ENCODE assay signal across 8 cellular contexts in the genomic region with DNA sequence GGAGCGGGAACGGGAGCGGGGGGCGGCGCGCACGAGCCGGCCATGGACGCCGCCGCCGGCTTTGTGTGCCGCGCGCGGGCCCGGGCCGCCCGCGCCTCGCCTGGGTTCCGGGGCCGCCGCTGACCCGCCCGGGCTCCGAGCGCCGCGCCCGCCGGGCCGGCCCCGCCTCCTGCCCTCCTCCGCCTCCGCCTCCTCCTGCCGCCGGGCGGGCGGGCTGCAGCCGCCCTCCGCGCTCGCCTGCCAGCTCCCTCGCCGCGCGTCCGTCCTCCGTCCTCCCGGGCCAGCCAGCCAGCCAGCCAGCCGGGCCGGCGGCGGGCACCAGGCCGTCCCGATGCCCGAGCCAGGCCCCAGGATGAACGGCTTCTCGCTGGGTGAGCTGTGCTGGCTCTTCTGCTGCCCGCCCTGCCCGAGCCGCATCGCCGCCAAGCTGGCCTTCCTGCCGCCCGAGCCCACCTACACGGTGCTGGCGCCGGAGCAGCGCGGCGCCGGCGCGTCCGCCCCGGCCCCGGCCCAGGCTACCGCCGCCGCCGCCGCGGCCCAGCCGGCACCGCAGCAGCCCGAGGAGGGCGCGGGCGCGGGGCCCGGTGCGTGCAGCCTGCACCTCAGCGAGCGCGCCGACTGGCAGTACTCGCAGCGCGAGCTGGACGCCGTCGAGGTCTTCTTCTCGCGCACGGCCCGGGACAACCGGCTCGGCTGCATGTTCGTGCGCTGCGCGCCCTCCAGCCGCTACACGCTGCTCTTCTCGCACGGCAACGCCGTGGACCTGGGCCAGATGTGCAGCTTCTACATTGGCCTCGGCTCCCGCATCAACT. TPM values are rescaled to one million over a fixed set of nuclear protein-coding genes. Genes with fewer than 3 reads are reported as not detected.
DNase-seq lines count a peak whose midpoint lies in the region; FAIRE-seq and TF ChIP-seq lines count a peak whose summit lies in the region.

A gene (plus strand): TSS at position 212 of the 812 bp plus-strand sequence. CDS start 120 bp downstream, at position 332.

- H3K9ac ChIP-seq in Loucy (ENCODE audit: low read depth, low read length, poor library complexity, severe bottlenecking) (peak within 1 kb of the TSS; percentile 72), kidney (ENCODE audit: low read length in 2 of 2) (peak within 1 kb of the TSS; percentile 71 to 74)

- H3K4me2 ChIP-seq in Loucy (ENCODE audit: low read depth, low read length, poor library complexity, severe bottlenecking) = peak within 1 kb of the TSS; percentile 85

- no peak for FAIRE-seq in kidney (lab: Jason Lieb, UNC)

- H3K27me3 ChIP-seq in Loucy (ENCODE audit: insufficient read depth, low read length, poor library complexity, severe bottlenecking) (no peaks in the 10 kb centered on the region), WERI-Rb-1 (ENCODE audit: insufficient read depth, low read depth, severe bottlenecking) (no peaks in the 10 kb centered on the region)

- H3K9me3 ChIP-seq in Loucy (ENCODE audit: insufficient read depth, low read depth, low read length) (no peaks in the 10 kb centered on the region), WERI-Rb-1 (ENCODE audit: severe bottlenecking) (no peaks in the 10 kb centered on the region), kidney (ENCODE audit: control insufficient read depth in 1 of 2, low read length in 2 of 2) (no peaks in the 10 kb centered on the region)

- no peaks in the 10 kb centered on the region for H3K9me2 ChIP-seq in Loucy (replicated peaks; ENCODE audit: low read depth, low read length)

- H3K36me3 ChIP-seq in Loucy (ENCODE audit: insufficient read depth, low read length) (no peaks in the 10 kb centered on the region), WERI-Rb-1 (no peaks in the 10 kb centered on the region; the same call in 1 of the 2 replicates), kidney (ENCODE audit: control insufficient read depth in 1 of 2, insufficient read depth in 2 of 2, low read length in 2 of 2) (no peaks in the 10 kb centered on the region)

- peak within 1 kb of the TSS; percentile 84 for H3K27ac ChIP-seq in WERI-Rb-1
- H3K27ac ChIP-seq in kidney (ENCODE audit: low read depth in 2 of 2, low read length in 2 of 2) = peak within 1 kb of the TSS; percentile 62 to 75

- intact Hi-C loops in kidney (cut with DNase I) = no loop called here

- H3K79me2 ChIP-seq in Loucy (ENCODE audit: insufficient read depth, low read length) = peaks cover 12% of the 10 kb centered on the region; the same call in 1 of the 2 replicates

- H3K4me3 ChIP-seq in GM08714 (ENCODE audit: low read length) = peak within 1 kb of the TSS; percentile 87
- H3K4me3 ChIP-seq in Loucy (ENCODE audit: low read length, poor library complexity, severe bottlenecking) = peak within 1 kb of the TSS; percentile 84
- H3K4me3 ChIP-seq in WERI-Rb-1 (ENCODE audit: low read depth, low read length) = peak within 1 kb of the TSS; percentile 64
- H3K4me3 ChIP-seq in kidney (ENCODE audit: low read length in 2 of 2) = peak within 1 kb of the TSS; percentile 75 to 82

- no peak for TF ChIP-seq CTCF in Loucy (conservative IDR thresholded peaks at IDR 0.05; ENCODE audit: low read length)
- TF ChIP-seq CTCF in WERI-Rb-1 (IDR thresholded peaks at IDR 0.05; ENCODE audit: low read depth, low read length) = no peak
- TF ChIP-seq CTCF in kidney (IDR thresholded peaks at IDR 0.05; ENCODE audit: borderline replicate concordance, extremely low read depth, insufficient read depth) = no peak

- peak; percentile 8 for DNase-seq in GOT3 (lab: John Stamatoyannopoulos, UW)
- peak; percentile 52 for DNase-seq in WERI-Rb-1
- DNase-seq in cerebellum (ENCODE audit: low spot score) = peak; percentile 75
- DNase-seq in kidney = peak; percentile 87
- peak; percentile 33 to 34 for DNase-seq in stimulated activated CD4-positive, alpha-beta T cell treated with anti-CD3 and anti-CD28 coated beads, Interleukin-12 subunit alpha, Interleukin-12 subunit beta, amount 100 ng/mL, for 24 hours (ENCODE audit: low read depth in 2 of 2)
- DNase-seq in effector CD8-positive, alpha-beta T cell (lab: John Stamatoyannopoulos, UW) = no peak

- H3F3A ChIP-seq in Loucy (ENCODE audit: low read depth) = no peaks in the 10 kb centered on the region

- peak within 1 kb of the TSS; percentile 96 for H2AFZ ChIP-seq in Loucy (ENCODE audit: low read length)

- no peaks in the 10 kb centered on the region for H4K20me1 ChIP-seq in Loucy (ENCODE audit: insufficient read depth, low read length, poor library complexity, severe bottlenecking)

- H3K4me1 ChIP-seq in Loucy (ENCODE audit: insufficient read depth, low read length, poor library complexity, severe bottlenecking) (peaks cover 24% of the 10 kb centered on the region), kidney (ENCODE audit: control insufficient read depth in 1 of 2, insufficient read depth in 1 of 2, low read depth in 1 of 2, low read length in 2 of 2) (peaks cover 7% of the 10 kb centered on the region in 2 donors)

RNA-seq across cellular contexts. Expression of the gene that starts here (rescaled TPM):
- 18.5 TPM for total RNA-seq in cerebellum
- 18.8 TPM for total RNA-seq in kidney
- 20.6 TPM for polyA plus RNA-seq in kidney (ENCODE audit: insufficient read depth, low read depth, low replicate concordance)
